8 cellular contexts compared by ENCODE assay signal in genomic region chr1:205227584-205228006, GRCh38.
DNase-seq lines count a peak whose midpoint lies in the region; ATAC-seq and TF ChIP-seq lines count a peak whose summit lies in the region.

Gene TMCC2, plus strand, starts transcription at chr1:205227946. Its CDS starts 619 bp downstream, at chr1:205228565.

- H3K27ac ChIP-seq in skin epidermis: peak within 1 kb of the TSS in 11 of 21 experiments; percentile 18 to 64 (median 48)

- TF ChIP-seq CTCF in cardiac fibroblast (IDR thresholded peaks at IDR 0.05; ENCODE audit: low read depth, low read length): no peak

- H3K4me3 ChIP-seq in cardiac fibroblast (replicated peaks in 1 of 2; ENCODE audit: low read depth in 2 of 2, low read length in 2 of 2) (peak within 1 kb of the TSS; percentile 62 to 68), skin epidermis (peak within 1 kb of the TSS; percentile 40 to 56 (median 47))

- DNase-seq in GF-D8 (lab: John Stamatoyannopoulos, UW) (peak; percentile 12), NCI-H345 (lab: John Stamatoyannopoulos, UW) (peak; percentile 96), cardiac fibroblast (ENCODE audit: low read depth in 2 of 2) (peak; percentile 85 to 93), iPS-NIHi7 (ENCODE audit: extremely low spot score) (peak; percentile 98)
- DNase-seq in activated CD4-positive, CD25-positive, alpha-beta regulatory T cell treated with anti-CD3 and anti-CD28 coated beads, Interleukin-2, amount 50 U/mL, for 16 hours (ENCODE audit: low read depth, low spot score): peak; percentile 23

- peak; percentile 82 for ATAC-seq in HG03108 (IDR thresholded peaks at IDR 0.05; ENCODE audit: unreplicated experiment)
- no peak for ATAC-seq in GM18870 (IDR thresholded peaks at IDR 0.05; ENCODE audit: unreplicated experiment)

Comparison
In these comparisons a context has a peak if more than half of its experiments do, and no peak if none do; other contexts are left out.
1. DNase-seq: peak in every context shown above with its lines; median percentile 98 in iPS-NIHi7; 96 in NCI-H345; 89 in cardiac fibroblast; 23 in activated CD4-positive, CD25-positive, alpha-beta regulatory T cell treated with anti-CD3 and anti-CD28 coated beads, Interleukin-2, amount 50 U/mL, for 16 hours; 12 in GF-D8.